16 cellular contexts compared by ENCODE assay signal in genomic region chrX:114583646-114584433, GRCh38. TPM values are rescaled to one million over a fixed set of nuclear protein-coding genes. Genes with fewer than 3 reads are reported as not detected.
DNase-seq lines count a peak whose midpoint lies in the region; ATAC-seq and TF ChIP-seq lines count a peak whose summit lies in the region.
"Had no signal": no experiment of that assay in that cellular context is flagged by ENCODE, and none has a peak within 500 bp of the region (broad histone marks: within the 10 kb centered on the region; RNA-seq: fewer than 3 reads in every experiment).

Gene HTR2C, plus strand, starts transcription at chrX:114584086. Its CDS starts 142,851 bp downstream, at chrX:114726937.

- peak within 1 kb of the TSS; percentile 21 for H3K9ac ChIP-seq in iPS-18a (ENCODE audit: low read length)

- TF ChIP-seq CTCF in upper lobe of right lung (IDR thresholded peaks at IDR 0.05) = no peak

- intact Hi-C loops in upper lobe of right lung (cut with DNase I) = no loop called here

- H3K4me3 ChIP-seq in iPS-18a (ENCODE audit: low read length) = peak within 1 kb of the TSS; percentile 81
- H3K4me3 ChIP-seq in skeletal muscle cell (ENCODE audit: low read depth, low read length) = peak within 1 kb of the TSS; percentile 22
- H3K4me3 ChIP-seq in upper lobe of right lung = no peak within 1 kb of the TSS
- H3K4me3 ChIP-seq: right lobe of liver had no signal

- no peak within 1 kb of the TSS for H3K27ac ChIP-seq in iPS-18a (ENCODE audit: low read length)
- no peak within 1 kb of the TSS for H3K27ac ChIP-seq in upper lobe of right lung
- H3K27ac ChIP-seq: 22Rv1, right lobe of liver had no signal

- DNase-seq in DMS53 (lab: John Stamatoyannopoulos, UW) (peak; percentile 47), DMS53 treated with DMSO at 0.1 percent for 48 hours (lab: John Stamatoyannopoulos, UW; ENCODE audit: unreplicated experiment) (no peak), astrocyte of the hippocampus (ENCODE audit: low read depth, low spot score) (peak; percentile 2), skeletal muscle cell (ENCODE audit: low read depth) (no peak), occipital lobe (lab: John Stamatoyannopoulos, UW) (no peak), upper lobe of right lung (no peak)
- no peak for DNase-seq in stimulated activated CD4-positive, alpha-beta T cell treated with anti-CD3 and anti-CD28 coated beads, Interleukin-12 subunit alpha, Interleukin-12 subunit beta, amount 100 ng/mL, for 4 hours
- DNase-seq: activated CD4-positive, alpha-beta T cell treated with anti-CD3 and anti-CD28 coated beads for 36 hours; Caco-2; immature natural killer cell; NCI-H446; right lobe of liver had no signal

- H3K36me3 ChIP-seq in iPS-18a (ENCODE audit: control insufficient read depth, low read depth, low read length) = peaks cover 6% of the 10 kb centered on the region
- H3K36me3 ChIP-seq in upper lobe of right lung = no peaks in the 10 kb centered on the region
- H3K36me3 ChIP-seq: right lobe of liver had no signal

- H3K9me3 ChIP-seq in iPS-18a (ENCODE audit: control insufficient read depth, low read depth, low read length) (no peaks in the 10 kb centered on the region), upper lobe of right lung (no peaks in the 10 kb centered on the region)
- H3K9me3 ChIP-seq: Caco-2, right lobe of liver had no signal

- H3K27me3 ChIP-seq in iPS-18a (ENCODE audit: control insufficient read depth, insufficient read depth, low read length) (peaks cover 99% of the 10 kb centered on the region), upper lobe of right lung (peaks cover 20% of the 10 kb centered on the region)

- peaks cover 51% of the 10 kb centered on the region for H3K4me1 ChIP-seq in iPS-18a (ENCODE audit: control insufficient read depth, low read depth, low read length)
- H3K4me1 ChIP-seq in upper lobe of right lung = no peaks in the 10 kb centered on the region
- H3K4me1 ChIP-seq: Caco-2, right lobe of liver had no signal

- ATAC-seq in upper lobe of right lung = no peak
- ATAC-seq: activated CD4-positive, alpha-beta T cell treated with anti-CD3 and anti-CD28 coated beads for 36 hours; right lobe of liver had no signal

RNA-seq across cellular contexts. Expression of gene HTR2C, which starts in this region (rescaled TPM):
- total RNA-seq in occipital lobe = 0.31 TPM
- total RNA-seq in upper lobe of right lung = not detected
- total RNA-seq: activated CD4-positive, alpha-beta T cell treated with anti-CD3 and anti-CD28 coated beads for 36 hours; aorta; Caco-2; right lobe of liver; subcutaneous adipose tissue had no signal

Comparison
In these comparisons a context has a peak if more than half of its experiments do, and no peak if none do; other contexts are left out.
1. DNase-seq: peak in DMS53 (single experiment) and astrocyte of the hippocampus (single experiment); none in DMS53 treated with DMSO at 0.1 percent for 48 hours (single experiment), skeletal muscle cell (single experiment), occipital lobe (single experiment), upper lobe of right lung (single experiment) and stimulated activated CD4-positive, alpha-beta T cell treated with anti-CD3 and anti-CD28 coated beads, Interleukin-12 subunit alpha, Interleukin-12 subunit beta, amount 100 ng/mL, for 4 hours (single experiment).